Comparison of ENCODE assay signal across 1 cellular context in genomic region chr15:99594916-99595315, GRCh38.
TF ChIP-seq lines count a peak whose summit lies in the region.

No MANE protein-coding gene starts in this region.

TF ChIP-seq in IMR-90, 13 proteins besides CTCF, POLR2A, EP300 and RAD21:
- TF ChIP-seq CHD1 (IDR thresholded peaks at IDR 0.05; ENCODE audit: low read depth, low read length): no peak
- TF ChIP-seq CEBPB (IDR thresholded peaks at IDR 0.05; ENCODE audit: low read depth, low read length): no peak
- no peak for TF ChIP-seq USF2 (IDR thresholded peaks at IDR 0.05; ENCODE audit: low read depth, low read length)
- no peak for TF ChIP-seq NFE2L2 (IDR thresholded peaks at IDR 0.05; ENCODE audit: low read depth, low read length)
- TF ChIP-seq BHLHE40 (IDR thresholded peaks at IDR 0.05; ENCODE audit: low read depth, low read length): no peak
- TF ChIP-seq SMC3 (IDR thresholded peaks at IDR 0.05; ENCODE audit: low read depth, low read length): no peak
- TF ChIP-seq MAZ (IDR thresholded peaks at IDR 0.05; ENCODE audit: borderline replicate concordance, low read depth, low read length): no peak
- TF ChIP-seq FOS (IDR thresholded peaks at IDR 0.05; ENCODE audit: low read depth, low read length): no peak
- TF ChIP-seq MAFK (IDR thresholded peaks at IDR 0.05; ENCODE audit: low read depth, low read length): no peak
- no peak for TF ChIP-seq RFX5 (IDR thresholded peaks at IDR 0.05; ENCODE audit: low read depth, low read length)
- TF ChIP-seq ELK1 (IDR thresholded peaks at IDR 0.05; ENCODE audit: borderline replicate concordance, low read depth, low read length): no peak
- no peak for TF ChIP-seq MXI1 (IDR thresholded peaks at IDR 0.05; ENCODE audit: borderline replicate concordance, low read depth, low read length)
- no peak for TF ChIP-seq RCOR1 (IDR thresholded peaks at IDR 0.05; ENCODE audit: insufficient replicate concordance, low read length)
